10 cellular contexts compared by ENCODE assay signal in the genomic region with DNA sequence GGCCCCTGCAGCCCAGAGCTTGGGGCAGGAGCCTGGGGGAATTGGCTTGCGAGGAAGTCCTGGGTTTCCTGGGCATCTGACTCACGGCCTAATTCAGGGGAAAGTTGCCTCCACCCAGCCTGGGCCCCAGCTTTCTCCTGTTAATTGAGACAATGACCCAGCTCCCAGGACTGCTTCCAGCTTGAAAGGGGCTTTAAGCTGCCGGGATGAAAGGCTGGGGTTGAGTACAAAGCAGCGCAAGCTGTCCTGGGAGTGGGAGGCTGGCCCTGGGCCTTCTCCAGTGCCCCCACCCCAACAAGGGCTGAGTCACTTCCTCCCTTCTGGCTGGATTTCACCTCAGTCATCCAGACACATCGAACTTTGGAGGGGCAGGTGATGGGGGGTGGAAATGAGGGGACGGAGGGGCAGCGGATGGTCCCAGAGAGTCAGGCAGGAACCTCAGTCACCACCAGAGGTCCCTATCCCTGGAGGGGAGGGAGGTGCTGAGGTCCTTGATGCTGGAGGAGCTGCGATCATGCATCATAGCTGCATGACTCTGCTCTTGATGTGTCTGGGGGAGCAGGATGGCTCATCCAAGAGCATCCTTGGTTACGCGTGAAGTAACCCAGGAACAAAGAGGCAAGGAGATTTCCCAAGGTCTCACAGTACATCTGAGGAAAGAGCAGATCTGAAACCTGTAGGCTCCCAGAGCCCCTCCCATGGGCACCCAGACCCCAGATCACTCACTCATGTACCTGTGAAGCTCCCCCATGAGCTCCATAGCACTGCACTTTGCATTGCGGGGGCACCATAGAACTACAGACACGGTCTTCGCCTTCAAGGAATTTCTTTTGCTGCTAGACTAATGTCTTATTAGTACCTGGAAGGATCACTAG. TPM values are rescaled to one million over a fixed set of nuclear protein-coding genes. Genes with fewer than 3 reads are reported as not detected.
DNase-seq lines count a peak whose midpoint lies in the region; ATAC-seq and TF ChIP-seq lines count a peak whose summit lies in the region.
"Had no signal": no experiment of that assay in that cellular context is flagged by ENCODE, and none has a peak within 500 bp of the region (broad histone marks: within the 10 kb centered on the region; RNA-seq: fewer than 3 reads in every experiment).

No MANE protein-coding gene starts in this region.

- no peak overlapping the region for H3K9ac ChIP-seq in HUES48 (ENCODE audit: low read depth, low read length)
- no peak overlapping the region for H3K9ac ChIP-seq in mesendoderm (ENCODE audit: low read length)
- no peak overlapping the region for H3K9ac ChIP-seq in MM.1S (ENCODE audit: low read length)

- peaks cover 3% of the 10 kb centered on the region; the same call in 1 of the 2 replicates for H3K4me1 ChIP-seq in HUES48 (ENCODE audit: control insufficient read depth, insufficient read depth, low read length)
- H3K4me1 ChIP-seq in mesendoderm (ENCODE audit: control insufficient read depth, low read depth, low read length) = no peaks in the 10 kb centered on the region
- H3K4me1 ChIP-seq in MM.1S (ENCODE audit: low read length) = no peaks in the 10 kb centered on the region
- H3K4me1 ChIP-seq: ascending aorta had no signal

- WGBS in mesendoderm (ENCODE audit: extremely low coverage, insufficient coverage, low lambda C conversion rate) = no CpG with 5 or more reads among the region's 13 CpGs

- H2AFZ ChIP-seq in MM.1S (ENCODE audit: low read length) = no peak overlapping the region

- H3K27ac ChIP-seq in HUES48 (ENCODE audit: low read depth, low read length) (peak overlapping the region; percentile 85), mesendoderm (ENCODE audit: low read depth, low read length) (no peak overlapping the region), MM.1S (ENCODE audit: low read length) (no peak overlapping the region)
- H3K27ac ChIP-seq: ascending aorta had no signal

- H3K4me3 ChIP-seq in AG04449 (ENCODE audit: low read depth, low read length) = no peak overlapping the region
- H3K4me3 ChIP-seq in HUES48 (ENCODE audit: low read depth, low read length) = no peak overlapping the region
- no peak overlapping the region for H3K4me3 ChIP-seq in mesendoderm (ENCODE audit: low read length)
- no peak overlapping the region for H3K4me3 ChIP-seq in MM.1S (ENCODE audit: low read length)
- H3K4me3 ChIP-seq: ascending aorta had no signal

- peaks cover 40% of the 10 kb centered on the region for H3K27me3 ChIP-seq in HUES48 (ENCODE audit: control insufficient read depth, insufficient read depth, low read length)
- no peaks in the 10 kb centered on the region for H3K27me3 ChIP-seq in mesendoderm (ENCODE audit: insufficient read depth, low read length, poor library complexity)
- peaks cover 11% of the 10 kb centered on the region; the same call in 1 of the 2 replicates for H3K27me3 ChIP-seq in MM.1S (replicated peaks; ENCODE audit: insufficient read depth, low read length)
- H3K27me3 ChIP-seq: ascending aorta had no signal

- no peak overlapping the region for H3K18ac ChIP-seq in mesendoderm (ENCODE audit: low read length)

- H4K5ac ChIP-seq in mesendoderm (ENCODE audit: low read length) = no peak overlapping the region

- no peak overlapping the region for H2BK120ac ChIP-seq in mesendoderm (ENCODE audit: low read depth, low read length)

- H3K9me2 ChIP-seq in MM.1S (replicated peaks; ENCODE audit: insufficient read depth, low read length) = no peaks in the 10 kb centered on the region

- no peak overlapping the region for H3K4me2 ChIP-seq in mesendoderm (ENCODE audit: low read length)
- H3K4me2 ChIP-seq in MM.1S (ENCODE audit: low read depth, low read length) = no peak overlapping the region

- POLR2A ChIA-PET in AG04449 (lab: Yijun Ruan, JAX) = interaction anchor here (0.9 to 1.5 kb wide), 2 partner anchors 15 to 42 kb away, joined by 3 to 5 read pairs; no protein-coding TSS in a partner anchor

- DNase-seq in AG04449 (ENCODE audit: low read depth, low spot score) (no peak), dermis blood vessel endothelial cell (peak; percentile 24), mesendoderm (peak; percentile 77), MM.1S (no peak)

- no peaks in the 10 kb centered on the region for H3K9me3 ChIP-seq in HUES48 (ENCODE audit: control insufficient read depth, insufficient read depth, low read length)
- H3K9me3 ChIP-seq in MM.1S (replicated peaks; ENCODE audit: insufficient read depth, low read length) = no peaks in the 10 kb centered on the region
- H3K9me3 ChIP-seq: ascending aorta had no signal

- CTCF ChIA-PET in AG04449 (lab: Yijun Ruan, JAX) = interaction anchor here (0.7 to 7.7 kb wide), 9 partner anchors 10 to 123 kb away, joined by 3 to 159 read pairs (median 21); no protein-coding TSS in a partner anchor

- ATAC-seq in GM21717 (IDR thresholded peaks at IDR 0.05; ENCODE audit: unreplicated experiment) (no peak), HG03175 (IDR thresholded peaks at IDR 0.05; ENCODE audit: unreplicated experiment) (no peak), HG02938 (IDR thresholded peaks at IDR 0.05; ENCODE audit: unreplicated experiment) (no peak)

- H3F3A ChIP-seq in MM.1S (ENCODE audit: insufficient read depth, low read length) = no peaks in the 10 kb centered on the region

- H3K23ac ChIP-seq in mesendoderm (ENCODE audit: low read length) = no peak overlapping the region

- H2AK5ac ChIP-seq in mesendoderm (ENCODE audit: low read length) = no peak overlapping the region

- H4K20me1 ChIP-seq in MM.1S (ENCODE audit: insufficient read depth, low read length) = no peaks in the 10 kb centered on the region

- H3K4ac ChIP-seq in mesendoderm (ENCODE audit: low read depth, low read length) = no peak overlapping the region

- no peaks in the 10 kb centered on the region for H3K79me2 ChIP-seq in mesendoderm (ENCODE audit: control insufficient read depth, insufficient read depth, low read length)
- H3K79me2 ChIP-seq in MM.1S (ENCODE audit: low read length) = no peaks in the 10 kb centered on the region

- no peak overlapping the region for H2BK15ac ChIP-seq in mesendoderm (replicated peaks; ENCODE audit: low read depth)

- H3K36me3 ChIP-seq in HUES48 (ENCODE audit: control insufficient read depth, insufficient read depth, low read length) (no peaks in the 10 kb centered on the region), mesendoderm (ENCODE audit: control insufficient read depth, insufficient read depth, low read length) (no peaks in the 10 kb centered on the region), MM.1S (replicated peaks; ENCODE audit: insufficient read depth, low read length) (no peaks in the 10 kb centered on the region)
- H3K36me3 ChIP-seq: ascending aorta had no signal

- no peak overlapping the region for H2BK5ac ChIP-seq in mesendoderm (ENCODE audit: low read length)

- peak overlapping the region; percentile 40 for H3K56ac ChIP-seq in mesendoderm (ENCODE audit: low read length)

- no peaks in the 10 kb centered on the region for H3K79me1 ChIP-seq in mesendoderm (ENCODE audit: low read length)

- H4K8ac ChIP-seq in mesendoderm (ENCODE audit: low read depth, low read length) = no peak overlapping the region

- peak; percentile 38 for TF ChIP-seq CTCF in AG04449 (IDR thresholded peaks at IDR 0.05; ENCODE audit: insufficient read depth, low read length, missing control alignments)
- TF ChIP-seq CTCF in MM.1S (IDR thresholded peaks at IDR 0.05; ENCODE audit: low read length) = no peak

RNA-seq across cellular contexts. Expression of a gene that starts 30.0 kb away (rescaled TPM):
- total RNA-seq in dermis blood vessel endothelial cell = 25.7 and 32.3 TPM in 2 replicates
- 0.48 TPM for polyA plus RNA-seq in mesendoderm (2013, experiment 1 of 2)
- 0.36 TPM for polyA plus RNA-seq in mesendoderm (2013, experiment 2 of 2)

RNA-seq across cellular contexts. Expression of a gene that starts 42.9 kb away (rescaled TPM):
- not detected in 2 replicates for total RNA-seq in dermis blood vessel endothelial cell
- 0.13 TPM for polyA plus RNA-seq in mesendoderm (2013, experiment 1 of 2)
- polyA plus RNA-seq in mesendoderm (2013, experiment 2 of 2) = 0.10 TPM
- total RNA-seq: myocyte had no signal

RNA-seq across cellular contexts. Expression of a gene that starts 59.1 kb away (rescaled TPM):
- total RNA-seq in dermis blood vessel endothelial cell = under 0.01 TPM in 1 of 2 replicates, not detected in the other
- polyA plus RNA-seq in mesendoderm (2013, experiment 1 of 2) = 0.51 TPM
- polyA plus RNA-seq in mesendoderm (2013, experiment 2 of 2) = 0.57 TPM
- total RNA-seq: ascending aorta, myocyte had no signal

Comparison
In these comparisons a context has a peak if more than half of its experiments do, and no peak if none do; other contexts are left out.
1. DNase-seq: peak in dermis blood vessel endothelial cell (single experiment) and mesendoderm (single experiment); none in AG04449 (single experiment) and MM.1S (single experiment).